ENCODE assay signal across 7 cellular contexts in the genomic region with DNA sequence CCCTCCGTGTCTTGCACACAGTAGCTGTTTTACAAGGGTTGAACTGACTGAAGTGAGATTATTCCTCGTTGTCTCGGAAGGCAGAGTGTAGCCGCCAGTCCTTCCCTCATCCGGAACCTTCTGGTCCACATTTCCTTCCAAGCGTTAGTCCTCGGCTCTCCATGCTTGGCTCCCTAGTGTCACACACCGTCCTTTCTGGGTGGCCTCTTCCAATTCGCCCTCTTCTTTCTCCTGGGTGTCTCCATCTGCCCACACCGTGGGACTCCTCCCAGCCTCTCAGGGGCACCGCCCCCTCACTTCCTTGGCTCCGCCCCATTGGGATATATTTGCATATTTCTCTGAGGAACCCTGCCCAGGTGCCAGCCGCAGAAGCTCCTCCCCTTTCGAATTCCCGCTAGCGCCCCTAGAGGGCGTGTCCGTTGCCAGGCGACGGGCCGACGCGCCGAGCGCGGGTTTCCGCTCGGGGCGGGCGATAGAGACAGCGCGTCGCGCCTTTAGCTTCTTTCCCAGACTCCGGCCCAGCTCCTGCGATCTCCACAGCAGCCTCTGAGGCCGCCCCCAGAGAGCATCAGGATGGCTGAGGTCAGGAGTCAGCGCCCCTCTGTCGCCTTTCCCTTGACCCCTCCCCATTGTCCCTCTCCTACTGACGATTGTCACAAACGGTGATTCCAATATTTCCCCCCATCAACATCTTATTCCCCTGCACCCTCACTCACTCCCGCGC. TPM values are rescaled to one million over a fixed set of nuclear protein-coding genes. Genes with fewer than 3 reads are reported as not detected.
DNase-seq lines count a peak whose midpoint lies in the region; ATAC-seq and TF ChIP-seq lines count a peak whose summit lies in the region.

A gene with protein sequence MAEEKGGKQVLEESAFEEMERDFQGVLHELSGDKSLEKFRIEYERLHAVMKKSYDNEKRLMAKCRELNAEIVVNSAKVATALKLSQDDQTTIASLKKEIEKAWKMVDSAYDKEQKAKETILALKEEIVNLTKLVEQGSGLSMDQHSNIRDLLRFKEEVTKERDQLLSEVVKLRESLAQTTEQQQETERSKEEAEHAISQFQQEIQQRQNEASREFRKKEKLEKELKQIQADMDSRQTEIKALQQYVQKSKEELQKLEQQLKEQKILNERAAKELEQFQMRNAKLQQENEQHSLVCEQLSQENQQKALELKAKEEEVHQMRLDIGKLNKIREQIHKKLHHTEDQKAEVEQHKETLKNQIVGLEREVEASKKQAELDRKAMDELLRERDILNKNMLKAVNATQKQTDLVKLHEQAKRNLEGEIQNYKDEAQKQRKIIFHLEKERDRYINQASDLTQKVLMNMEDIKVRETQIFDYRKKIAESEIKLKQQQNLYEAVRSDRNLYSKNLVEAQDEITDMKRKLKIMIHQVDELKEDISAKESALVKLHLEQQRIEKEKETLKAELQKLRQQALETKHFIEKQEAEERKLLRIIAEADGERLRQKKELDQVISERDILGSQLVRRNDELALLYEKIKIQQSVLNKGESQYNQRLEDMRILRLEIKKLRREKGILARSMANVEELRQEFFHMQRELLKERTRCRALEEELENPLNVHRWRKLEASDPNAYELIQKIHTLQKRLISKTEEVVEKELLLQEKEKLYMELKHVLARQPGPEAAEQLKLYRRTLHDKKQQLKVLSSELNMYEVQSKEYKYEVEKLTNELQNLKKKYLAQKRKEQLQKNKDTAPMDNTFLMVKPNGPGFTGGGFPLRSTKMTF (plus strand): TSS at position 509 of the 724 bp plus-strand sequence. CDS start 65 bp downstream, at position 574.

- no peaks in the 10 kb centered on the region for H3K36me3 ChIP-seq in spleen

- DNase-seq in NCI-H2029 treated with DMSO at 0.1 percent for 48 hours (lab: John Stamatoyannopoulos, UW) (peak; percentile 25), UCSD-AML1 (lab: John Stamatoyannopoulos, UW; ENCODE audit: unreplicated experiment) (peak; percentile 94), iPS-NIHi11 (ENCODE audit: low spot score) (peak; percentile 94), spleen (peak; percentile 98)

- no peak within 1 kb of the TSS for H3K4me3 Mint-ChIP-seq in brain

- intact Hi-C loops in spleen (cut with DNase I; ENCODE audit: low total_unique reads) = no loop called here

- TF ChIP-seq CTCF in brain (conservative IDR thresholded peaks at IDR 0.05) (peak; percentile 70 to 81), spleen (IDR thresholded peaks at IDR 0.05 in 8 of 11, conservative IDR thresholded peaks at IDR 0.05 in 3 of 11) (peak; percentile 72 to 92 (median 84))

- TF ChIP-seq POLR2A in spleen (IDR thresholded peaks at IDR 0.05) = no peak

- peaks cover 0 to 2% (median 0%) of the 10 kb centered on the region in 5 experiments for H3K9me3 Mint-ChIP-seq in brain

- WGBS in spleen, 5 donors = 1 to 2% (median 2%) methylated on average over 43 of the region's 43 CpGs

- H3K4me1 Mint-ChIP-seq in brain = no peaks in the 10 kb centered on the region

- peaks cover 9 to 66% (median 50%) of the 10 kb centered on the region in 6 donors for H3K4me1 ChIP-seq in spleen

- peak within 1 kb of the TSS in 4 of 5 experiments; percentile 19 to 89 (median 56) for H3K27ac Mint-ChIP-seq in brain

- ATAC-seq in GM18520 (IDR thresholded peaks at IDR 0.05; ENCODE audit: unreplicated experiment) (peak; percentile 49), HG03039 (IDR thresholded peaks at IDR 0.05; ENCODE audit: unreplicated experiment) (peak; percentile 66)

- H3K27ac ChIP-seq in spleen = peak within 1 kb of the TSS in 7 of 8 donors; percentile 31 to 90 (median 85)

- H3K27me3 ChIP-seq in spleen (replicated peaks in 1 of 7) = peaks cover 0 to 3% (median 0%) of the 10 kb centered on the region in 7 donors

- H3K9me3 ChIP-seq in spleen = no peaks in the 10 kb centered on the region

- H3K36me3 Mint-ChIP-seq in brain = no peaks in the 10 kb centered on the region

- H3K4me3 ChIP-seq in spleen = peak within 1 kb of the TSS; percentile 0 to 69 (median 36)

- H3K27me3 Mint-ChIP-seq in brain = peaks cover 14% of the 10 kb centered on the region

RNA-seq across cellular contexts. Expression of the gene that starts here (rescaled TPM):
- polyA plus RNA-seq in brain (ENCODE audit: insufficient read depth, low read depth, low replicate concordance) (0.37 TPM), spleen (under 1 TPM; 0.10 to 0.36 (median 0.15) TPM)
- total RNA-seq in spleen = 1 to 10 TPM in 1 of 7 donors, under 1 TPM in 5, not detected in 1; 0.37 to 1.4 (median 0.46) TPM

Comparison
In these comparisons a context has a peak if more than half of its experiments do, and no peak if none do; other contexts are left out.
1. Peak in every context shown above with its lines: DNase-seq, ATAC-seq, H3K4me3 ChIP-seq and H3K27ac ChIP-seq.
2. DNase-seq: peak in every context shown above with its lines; median percentile 98 in spleen; 94 in UCSD-AML1; 94 in iPS-NIHi11; 25 in NCI-H2029 treated with DMSO at 0.1 percent for 48 hours.